ENCODE assay signal across 17 cellular contexts in genomic region chr1:212241445-212242287, GRCh38. TPM values are rescaled to one million over a fixed set of nuclear protein-coding genes. Genes with fewer than 3 reads are reported as not detected.
A peak's percentile ranks its signal among the peaks of the same experiment; 100 is the strongest.
DNase-seq lines count a peak whose midpoint lies in the region; ATAC-seq, FAIRE-seq and TF ChIP-seq lines count a peak whose summit lies in the region.
"Had no signal": no experiment of that assay in that cellular context is flagged by ENCODE, and none has a peak within 500 bp of the region (broad histone marks: within the 10 kb centered on the region; RNA-seq: fewer than 3 reads in every experiment).

No MANE protein-coding gene starts in this region.

- intact Hi-C loops in activated CD8-positive, alpha-beta T cell treated with anti-CD3 and anti-CD28 coated beads for 36 hours (cut with micrococcal nuclease): no loop called here
- intact Hi-C loops in endothelial cell of umbilical vein (cut with micrococcal nuclease): loop anchor here (1.0 to 2.0 kb wide), 2 partner anchors 44 to 75 kb away; partner anchors contain the start of gene PPP2R5A

- 69 to 82% methylated on average over 6 of the region's 6 CpGs for WGBS in lung, 2 donors

- H4K20me1 ChIP-seq in endothelial cell of umbilical vein (replicated peaks; ENCODE audit: control insufficient read depth, extremely low read depth, insufficient read depth, low read length): no peaks in the 10 kb centered on the region

- peak overlapping the region; percentile 75 for H3K27ac Mint-ChIP-seq in activated CD8-positive, alpha-beta T cell treated with anti-CD3 and anti-CD28 coated beads, Interleukin-2, amount 10 ng/mL, durations not matched to agents 7 days and 5 days
- no peak overlapping the region for H3K27ac Mint-ChIP-seq in activated CD8-positive, alpha-beta T cell treated with anti-CD3 and anti-CD28 coated beads for 36 hours
- H3K27ac Mint-ChIP-seq in activated T-cell treated with anti-CD3 and anti-CD28 coated beads, Interleukin-2, amount 50 U/mL, for 24 hours: no peak overlapping the region

- peaks cover 5% of the 10 kb centered on the region for H3K27me3 Mint-ChIP-seq in activated CD8-positive, alpha-beta T cell treated with anti-CD3 and anti-CD28 coated beads, Interleukin-2, amount 10 ng/mL, durations not matched to agents 7 days and 5 days (ENCODE audit: low read depth)
- peaks cover 3% of the 10 kb centered on the region for H3K27me3 Mint-ChIP-seq in activated CD8-positive, alpha-beta T cell treated with anti-CD3 and anti-CD28 coated beads for 36 hours
- no peaks in the 10 kb centered on the region for H3K27me3 Mint-ChIP-seq in activated T-cell treated with anti-CD3 and anti-CD28 coated beads, Interleukin-2, amount 50 U/mL, for 24 hours

- H3K9me3 ChIP-seq in endothelial cell of umbilical vein (replicated peaks; ENCODE audit: control insufficient read depth, insufficient read depth, low read length): no peaks in the 10 kb centered on the region
- H3K9me3 ChIP-seq in lung (ENCODE audit: control insufficient read depth in 2 of 2, insufficient read depth in 1 of 2, low read length in 1 of 2): no peaks in the 10 kb centered on the region

- H3K4me2 ChIP-seq in endothelial cell of umbilical vein (ENCODE audit: insufficient read depth, low read length): peak overlapping the region; percentile 76
- H3K4me2 ChIP-seq: neural progenitor cell had no signal

- peak overlapping the region; percentile 5 for H3K9ac ChIP-seq in endothelial cell of umbilical vein (replicated peaks; ENCODE audit: extremely low read depth, insufficient read depth, low read length)
- H3K9ac ChIP-seq: neural progenitor cell had no signal

- TF ChIP-seq POLR2A in endothelial cell of umbilical vein (IDR thresholded peaks at IDR 0.05; ENCODE audit: low read depth, low read length): no peak

- DNase-seq in activated CD8-positive, alpha-beta T cell treated with anti-CD3 and anti-CD28 coated beads, Interleukin-2, amount 10 ng/mL, durations not matched to agents 7 days and 5 days: no peak
- no peak for DNase-seq in activated CD8-positive, alpha-beta T cell treated with anti-CD3 and anti-CD28 coated beads for 36 hours
- no peak for DNase-seq in endothelial cell of umbilical vein (ENCODE audit: low read depth, low spot score)
- DNase-seq in lung (ENCODE audit: low spot score): no peak
- DNase-seq in activated T-cell treated with anti-CD3 and anti-CD28 coated beads, Interleukin-2, amount 50 U/mL, for 24 hours: no peak
- no peak for DNase-seq in putamen (ENCODE audit: low spot score)
- no peak for DNase-seq in HEK293T (ENCODE audit: extremely low spot score)
- DNase-seq: activated CD4-positive, alpha-beta T cell treated with anti-CD3 and anti-CD28 coated beads, Interleukin-2, amount 50 U/mL, for 1 hour; DND-41; NCI-H526 treated with DMSO at 0.1 percent for 48 hours; PC-3 had no signal

- FAIRE-seq in endothelial cell of umbilical vein (lab: Jason Lieb, UNC): no peak
- FAIRE-seq: GM19239, TTC549 had no signal

- no peaks in the 10 kb centered on the region for H3K36me3 ChIP-seq in endothelial cell of umbilical vein (ENCODE audit: control insufficient read depth in 2 of 2, extremely low read depth in 1 of 2, insufficient read depth in 2 of 2, low read length in 2 of 2)
- H3K36me3 ChIP-seq in lung (ENCODE audit: control insufficient read depth in 2 of 2, insufficient read depth in 2 of 2, low read length in 2 of 2): no peaks in the 10 kb centered on the region
- H3K36me3 ChIP-seq: neural progenitor cell had no signal

- peaks cover 3% of the 10 kb centered on the region for H3K36me3 Mint-ChIP-seq in activated CD8-positive, alpha-beta T cell treated with anti-CD3 and anti-CD28 coated beads, Interleukin-2, amount 10 ng/mL, durations not matched to agents 7 days and 5 days (ENCODE audit: low read depth)
- H3K36me3 Mint-ChIP-seq in activated CD8-positive, alpha-beta T cell treated with anti-CD3 and anti-CD28 coated beads for 36 hours (ENCODE audit: low read depth): no peaks in the 10 kb centered on the region
- no peaks in the 10 kb centered on the region for H3K36me3 Mint-ChIP-seq in activated T-cell treated with anti-CD3 and anti-CD28 coated beads, Interleukin-2, amount 50 U/mL, for 24 hours (ENCODE audit: low read depth)
- H3K36me3 Mint-ChIP-seq: neural progenitor cell had no signal

- H3K4me3 Mint-ChIP-seq in activated CD8-positive, alpha-beta T cell treated with anti-CD3 and anti-CD28 coated beads, Interleukin-2, amount 10 ng/mL, durations not matched to agents 7 days and 5 days: no peak overlapping the region
- no peak overlapping the region for H3K4me3 Mint-ChIP-seq in activated CD8-positive, alpha-beta T cell treated with anti-CD3 and anti-CD28 coated beads for 36 hours
- no peak overlapping the region for H3K4me3 Mint-ChIP-seq in activated T-cell treated with anti-CD3 and anti-CD28 coated beads, Interleukin-2, amount 50 U/mL, for 24 hours
- H3K4me3 Mint-ChIP-seq: neural progenitor cell had no signal

- peak overlapping the region in 1 of 3 experiments; percentile 26 for H3K4me3 ChIP-seq in endothelial cell of umbilical vein (replicated peaks in 1 of 3; ENCODE audit: insufficient read depth in 1 of 3, low read depth in 1 of 3, low read length in 3 of 3)
- H3K4me3 ChIP-seq in lung: no peak overlapping the region
- H3K4me3 ChIP-seq: neural progenitor cell, SK-N-MC, skin epidermis had no signal

- no peaks in the 10 kb centered on the region for H3K9me1 ChIP-seq in endothelial cell of umbilical vein (replicated peaks; ENCODE audit: control insufficient read depth, extremely low read depth, insufficient read depth, low read length)

- POLR2A ChIA-PET in activated CD8-positive, alpha-beta T cell treated with anti-CD3 and anti-CD28 coated beads, Interleukin-2, amount 10 ng/mL, durations not matched to agents 7 days and 5 days (lab: Charles Lee): no interaction called here
- POLR2A ChIA-PET in activated CD8-positive, alpha-beta T cell treated with anti-CD3 and anti-CD28 coated beads for 36 hours (lab: Charles Lee): no interaction called here
- POLR2A ChIA-PET in endothelial cell of umbilical vein (lab: Charles Lee): no interaction called here
- POLR2A ChIA-PET in HEK293T (lab: Yijun Ruan, JAX): no interaction called here

- ATAC-seq in activated CD8-positive, alpha-beta T cell treated with anti-CD3 and anti-CD28 coated beads, Interleukin-2, amount 10 ng/mL, durations not matched to agents 7 days and 5 days: no peak
- no peak for ATAC-seq in activated CD8-positive, alpha-beta T cell treated with anti-CD3 and anti-CD28 coated beads for 36 hours
- no peak for ATAC-seq in lung (ENCODE audit: insufficient read depth, low FRiP score)
- ATAC-seq: PC-3 had no signal

- peaks cover 17% of the 10 kb centered on the region for H3K4me1 Mint-ChIP-seq in activated CD8-positive, alpha-beta T cell treated with anti-CD3 and anti-CD28 coated beads, Interleukin-2, amount 10 ng/mL, durations not matched to agents 7 days and 5 days (ENCODE audit: low read depth)
- H3K4me1 Mint-ChIP-seq in activated CD8-positive, alpha-beta T cell treated with anti-CD3 and anti-CD28 coated beads for 36 hours (ENCODE audit: low read depth): peaks cover 10% of the 10 kb centered on the region
- H3K4me1 Mint-ChIP-seq in activated T-cell treated with anti-CD3 and anti-CD28 coated beads, Interleukin-2, amount 50 U/mL, for 24 hours (ENCODE audit: low read depth): peaks cover 14% of the 10 kb centered on the region

- BruUV-seq in endothelial cell of umbilical vein (replicated peaks; lab: Mats Ljungman, UMichigan): no TSS peak

- H3K4me1 ChIP-seq in endothelial cell of umbilical vein (ENCODE audit: control insufficient read depth, extremely low read depth, insufficient read depth, low read length) (peaks cover 20% of the 10 kb centered on the region), lung (ENCODE audit: control insufficient read depth in 2 of 2, insufficient read depth in 2 of 2, low read length in 2 of 2) (peaks cover 10 to 13% of the 10 kb centered on the region in 2 donors)

- TF ChIP-seq CTCF in activated CD8-positive, alpha-beta T cell treated with anti-CD3 and anti-CD28 coated beads for 36 hours (IDR thresholded peaks at IDR 0.05): no peak
- TF ChIP-seq CTCF in endothelial cell of umbilical vein (IDR thresholded peaks at IDR 0.05; ENCODE audit: extremely low read depth in 1 of 2, insufficient read depth in 1 of 2, low read depth in 1 of 2, low read length in 2 of 2) (no peak), lung (IDR thresholded peaks at IDR 0.05; ENCODE audit: control extremely low read depth, extremely low read depth) (no peak)

- peak overlapping the region; percentile 89 for H2AFZ ChIP-seq in endothelial cell of umbilical vein (ENCODE audit: low read depth, low read length)
- H2AFZ ChIP-seq: neural progenitor cell had no signal

- H3K27ac ChIP-seq in endothelial cell of umbilical vein (ENCODE audit: insufficient read depth, low read depth, low read length) (peak overlapping the region; percentile 56), lung (ENCODE audit: low read depth in 1 of 2, low read length in 1 of 2) (peak overlapping the region; percentile 44 to 61), temporal lobe (ENCODE audit: low read depth, low read length) (peak overlapping the region; percentile 23)
- H3K27ac ChIP-seq: neural progenitor cell, SK-N-MC had no signal

- CTCF ChIA-PET in activated CD8-positive, alpha-beta T cell treated with anti-CD3 and anti-CD28 coated beads, Interleukin-2, amount 10 ng/mL, durations not matched to agents 7 days and 5 days (lab: Charles Lee): interaction anchor here (0.7 to 1.4 kb wide), 3 partner anchors 50 to 839 kb away, joined by 3 read pairs; no protein-coding TSS in a partner anchor
- CTCF ChIA-PET in activated CD8-positive, alpha-beta T cell treated with anti-CD3 and anti-CD28 coated beads for 36 hours (lab: Charles Lee): no interaction called here
- CTCF ChIA-PET in endothelial cell of umbilical vein (lab: Charles Lee) (interaction anchor here (0.9 to 2.9 kb wide), 5 partner anchors 10 to 171 kb away, joined by 3 to 11 read pairs (median 4); no protein-coding TSS in a partner anchor), HEK293T (lab: Yijun Ruan, JAX) (no interaction called here)

- H3K27me3 ChIP-seq in endothelial cell of umbilical vein (ENCODE audit: control insufficient read depth in 2 of 2, insufficient read depth in 2 of 2, low read length in 2 of 2) (no peaks in the 10 kb centered on the region), lung (ENCODE audit: control insufficient read depth, insufficient read depth) (no peaks in the 10 kb centered on the region)
- H3K27me3 ChIP-seq: neural progenitor cell had no signal

- H3K79me2 ChIP-seq in endothelial cell of umbilical vein (ENCODE audit: control insufficient read depth, insufficient read depth, low read length): no peaks in the 10 kb centered on the region

- H3K9me3 Mint-ChIP-seq in activated CD8-positive, alpha-beta T cell treated with anti-CD3 and anti-CD28 coated beads, Interleukin-2, amount 10 ng/mL, durations not matched to agents 7 days and 5 days (ENCODE audit: insufficient read depth): no peaks in the 10 kb centered on the region
- no peaks in the 10 kb centered on the region for H3K9me3 Mint-ChIP-seq in activated CD8-positive, alpha-beta T cell treated with anti-CD3 and anti-CD28 coated beads for 36 hours
- H3K9me3 Mint-ChIP-seq in activated T-cell treated with anti-CD3 and anti-CD28 coated beads, Interleukin-2, amount 50 U/mL, for 24 hours: no peaks in the 10 kb centered on the region
- H3K9me3 Mint-ChIP-seq: neural progenitor cell had no signal

- dilution Hi-C loops in endothelial cell of umbilical vein (cut with MboI; ENCODE audit: extremely low pct_ligation_motif_present, low sequenced_read_pairs): no loop called here

RNA-seq across cellular contexts. Expression of gene PPP2R5A, which starts 43.5 kb away (rescaled TPM):
- total RNA-seq in activated CD8-positive, alpha-beta T cell treated with anti-CD3 and anti-CD28 coated beads, Interleukin-2, amount 10 ng/mL, durations not matched to agents 7 days and 5 days: 10 to 100 TPM; 66.7 to 72.3 TPM
- total RNA-seq in activated CD8-positive, alpha-beta T cell treated with anti-CD3 and anti-CD28 coated beads for 36 hours: 10 to 100 TPM; 35.2 to 36.5 TPM
- 27.7 and 34.5 TPM in 2 replicates for total RNA-seq in endothelial cell of umbilical vein
- polyA plus RNA-seq in endothelial cell of umbilical vein: 10.0 and 11.9 TPM in 2 replicates
- polyA plus RNA-seq in endothelial cell of umbilical vein (2011; cell fraction: cytosol; rRNA removed): 13.5 and 14.4 TPM in 2 replicates
- 14.6 and 16.5 TPM in 2 replicates for polyA plus RNA-seq in endothelial cell of umbilical vein (2011; cell fraction: nucleus; rRNA removed)
- polyA plus RNA-seq in endothelial cell of umbilical vein (2012): 10.4 and 12.0 TPM in 2 replicates
- polyA minus RNA-seq in endothelial cell of umbilical vein: 7.4 and 8.9 TPM in 2 replicates
- polyA minus RNA-seq in endothelial cell of umbilical vein (2011; cell fraction: cytosol; rRNA and poly(A)+ RNA removed): 15.0 TPM
- polyA minus RNA-seq in endothelial cell of umbilical vein (2011; cell fraction: nucleus; rRNA and poly(A)+ RNA removed): 8.8 and 9.0 TPM in 2 replicates
- 100 to 1,000 TPM in 1 of 2 donors, 10 to 100 TPM in 1; 62.9 to 143 TPM for total RNA-seq in lung
- 10 to 100 TPM; 31.3 to 45.7 TPM for polyA plus RNA-seq in lung
- total RNA-seq in temporal lobe: 18.4 TPM

Comparison
In these comparisons a context has a peak if more than half of its experiments do, and no peak if none do; other contexts are left out.
1. CTCF ChIA-PET loops: an anchor here in activated CD8-positive, alpha-beta T cell treated with anti-CD3 and anti-CD28 coated beads, Interleukin-2, amount 10 ng/mL, durations not matched to agents 7 days and 5 days (0.7 to 1.4 kb wide) and endothelial cell of umbilical vein (0.9 to 2.9 kb wide); none called in activated CD8-positive, alpha-beta T cell treated with anti-CD3 and anti-CD28 coated beads for 36 hours and HEK293T.